ENCODE assay signal across 10 cellular contexts in genomic region chr6:129661478-129662405, GRCh38. TPM values are rescaled to one million over a fixed set of nuclear protein-coding genes. Genes with fewer than 3 reads are reported as not detected.
DNase-seq lines count a peak whose midpoint lies in the region; ATAC-seq and TF ChIP-seq lines count a peak whose summit lies in the region.
"Had no signal": no experiment of that assay in that cellular context is flagged by ENCODE, and none has a peak within 500 bp of the region (broad histone marks: within the 10 kb centered on the region; RNA-seq: fewer than 3 reads in every experiment).

No MANE protein-coding gene starts in this region.

- CTCF ChIA-PET in activated naive CD4-positive, alpha-beta T cell treated with anti-CD3 and anti-CD28 coated beads for 36 hours (lab: Charles Lee) = interaction anchor here (0.6 to 1.5 kb wide), 5 partner anchors 10 to 68 kb away, joined by 3 to 6 read pairs (median 5); no protein-coding TSS in a partner anchor

- H3K9me3 Mint-ChIP-seq in nephron = no peaks in the 10 kb centered on the region
- no peaks in the 10 kb centered on the region for H3K9me3 Mint-ChIP-seq in activated naive CD4-positive, alpha-beta T cell treated with anti-CD3 and anti-CD28 coated beads for 36 hours

- peak overlapping the region; percentile 91 to 98 (median 95) for H3K27ac Mint-ChIP-seq in nephron
- H3K27ac Mint-ChIP-seq in activated naive CD4-positive, alpha-beta T cell treated with anti-CD3 and anti-CD28 coated beads for 36 hours = no peak overlapping the region

- peaks cover 14% of the 10 kb centered on the region for H3K4me1 ChIP-seq in KMS-11 (ENCODE audit: low read depth, poor library complexity, severe bottlenecking)

- intact Hi-C loops in activated naive CD4-positive, alpha-beta T cell treated with anti-CD3 and anti-CD28 coated beads for 36 hours (cut with micrococcal nuclease) = no loop called here

- H3K79me2 ChIP-seq in KMS-11 (ENCODE audit: insufficient read depth, low read depth) = no peaks in the 10 kb centered on the region

- no peaks in the 10 kb centered on the region for H4K20me1 ChIP-seq in KMS-11 (ENCODE audit: insufficient read depth)

- H3K4me1 Mint-ChIP-seq in nephron = peaks cover 34% of the 10 kb centered on the region
- no peaks in the 10 kb centered on the region for H3K4me1 Mint-ChIP-seq in activated naive CD4-positive, alpha-beta T cell treated with anti-CD3 and anti-CD28 coated beads for 36 hours (ENCODE audit: low read depth)

- H3K4me2 ChIP-seq in KMS-11 = peak overlapping the region; percentile 3; the same call in 1 of the 2 replicates

- H3K27me3 ChIP-seq in KMS-11 (ENCODE audit: insufficient read depth, low read depth) = no peaks in the 10 kb centered on the region

- peak; percentile 30 for ATAC-seq in GM18868 (IDR thresholded peaks at IDR 0.05; ENCODE audit: unreplicated experiment)
- peak; percentile 16 for ATAC-seq in GM21786 (IDR thresholded peaks at IDR 0.05; ENCODE audit: unreplicated experiment)
- ATAC-seq in HG02870 (IDR thresholded peaks at IDR 0.05; ENCODE audit: unreplicated experiment) = no peak
- ATAC-seq: K562 had no signal

- no peak overlapping the region for H3K27ac ChIP-seq in KMS-11
- H3K27ac ChIP-seq: thoracic aorta had no signal

- H3K4me3 ChIP-seq in KMS-11 (IDR thresholded peaks at IDR 0.05; ENCODE audit: insufficient read depth, low read depth, low read length) = no peak overlapping the region
- H3K4me3 ChIP-seq: K562, thoracic aorta had no signal

- peak overlapping the region in 2 of 3 experiments; percentile 8 to 22 for H3K4me3 Mint-ChIP-seq in nephron
- no peak overlapping the region for H3K4me3 Mint-ChIP-seq in activated naive CD4-positive, alpha-beta T cell treated with anti-CD3 and anti-CD28 coated beads for 36 hours

- H3K9ac ChIP-seq in KMS-11 = no peak overlapping the region

- no peaks in the 10 kb centered on the region for H3K36me3 Mint-ChIP-seq in nephron (ENCODE audit: low read depth)
- H3K36me3 Mint-ChIP-seq in activated naive CD4-positive, alpha-beta T cell treated with anti-CD3 and anti-CD28 coated beads for 36 hours (ENCODE audit: low read depth) = no peaks in the 10 kb centered on the region

- no peaks in the 10 kb centered on the region for H3K27me3 Mint-ChIP-seq in nephron (ENCODE audit: low read depth)
- H3K27me3 Mint-ChIP-seq in activated naive CD4-positive, alpha-beta T cell treated with anti-CD3 and anti-CD28 coated beads for 36 hours (ENCODE audit: low read depth) = no peaks in the 10 kb centered on the region

- no peaks in the 10 kb centered on the region for H3K36me3 ChIP-seq in KMS-11 (ENCODE audit: insufficient read depth)
- H3K36me3 ChIP-seq: thoracic aorta had no signal

- H2AFZ ChIP-seq in KMS-11 (ENCODE audit: low read depth) = no peak overlapping the region

- TF ChIP-seq CTCF in KMS-11 (conservative IDR thresholded peaks at IDR 0.05; ENCODE audit: low read depth, low read length) (no peak), nephron (IDR thresholded peaks at IDR 0.05; ENCODE audit: unreplicated experiment in 3 of 3) (no peak)

- no peak for DNase-seq in activated naive CD4-positive, alpha-beta T cell treated with anti-CD3 and anti-CD28 coated beads for 36 hours
- DNase-seq in kidney tubule cell (ENCODE audit: low spot score) (no peak), AG20443 (ENCODE audit: low spot score) (no peak)

RNA-seq across cellular contexts. Expression of gene ARHGAP18, which starts 48.2 kb away (rescaled TPM):
- 1 to 10 TPM; 3.2 to 3.7 TPM for total RNA-seq in activated naive CD4-positive, alpha-beta T cell treated with anti-CD3 and anti-CD28 coated beads for 36 hours
